In genomic region chr6:91298543-91299145, GRCh38 we compare ENCODE assay signal across 13 cellular contexts.
"Had no signal": no experiment of that assay in that cellular context is flagged by ENCODE, and none has a peak within 500 bp of the region (broad histone marks: within the 10 kb centered on the region; RNA-seq: fewer than 3 reads in every experiment).

No MANE protein-coding gene starts in this region.

- H3K27ac ChIP-seq: cardiac muscle cell, neutrophil, tibial artery had no signal

- H3K4me3 ChIP-seq: cardiac muscle cell, tibial artery had no signal

- H3K4me3 Mint-ChIP-seq: activated CD4-positive, alpha-beta T cell treated with anti-CD3 and anti-CD28 coated beads, Interleukin-2, amount 10 ng/mL, durations not matched to agents 7 days and 5 days; activated T-helper 1 cell treated with anti-CD3 and anti-CD28 coated beads, Interleukin-12 subunit alpha, Interleukin-12 subunit beta, Interleukin-2, Interleukin-4 antibody, amounts not matched to agents 30 ng/mL and 10 ng/mL and 1 ng/mL, durations not matched to agents 14 hours and 24 hours and 36 hours; naive thymus-derived CD8-positive, alpha-beta T cell; stimulated activated memory B cell treated with anti-CD40 and anti-IgM and Interleukin-4, amounts not matched to agents 10 μg/mL and 1 μg/mL and 100 μg/mL, for 72 hours had no signal

- H3K36me3 ChIP-seq: cardiac muscle cell, neutrophil, tibial artery had no signal

- H3K27me3 Mint-ChIP-seq: activated CD4-positive, alpha-beta T cell treated with anti-CD3 and anti-CD28 coated beads, Interleukin-2, amount 10 ng/mL, durations not matched to agents 7 days and 5 days; naive thymus-derived CD8-positive, alpha-beta T cell; stimulated activated memory B cell treated with anti-CD40 and anti-IgM and Interleukin-4, amounts not matched to agents 10 μg/mL and 1 μg/mL and 100 μg/mL, for 72 hours had no signal

- DNase-seq: activated CD4-positive, alpha-beta T cell treated with anti-CD3 and anti-CD28 coated beads, Interleukin-2, amount 10 ng/mL, durations not matched to agents 7 days and 5 days; activated CD4-positive, CD25-positive, alpha-beta regulatory T cell; activated naive CD4-positive, alpha-beta T cell; anterior cingulate cortex; mammary epithelial cell; naive thymus-derived CD8-positive, alpha-beta T cell; stimulated activated CD4-positive, alpha-beta T cell treated with anti-CD3 and anti-CD28 coated beads, Interleukin-2, amount 100 ng/mL, for 48 hours; SW 1271; tibial artery had no signal

- H3K9me3 ChIP-seq: neutrophil had no signal

- H3K27me3 ChIP-seq: cardiac muscle cell, neutrophil, tibial artery had no signal

- H3K4me1 Mint-ChIP-seq: activated CD4-positive, alpha-beta T cell treated with anti-CD3 and anti-CD28 coated beads, Interleukin-2, amount 10 ng/mL, durations not matched to agents 7 days and 5 days; naive thymus-derived CD8-positive, alpha-beta T cell; stimulated activated memory B cell treated with anti-CD40 and anti-IgM and Interleukin-4, amounts not matched to agents 10 μg/mL and 1 μg/mL and 100 μg/mL, for 72 hours had no signal

- H3K9me3 Mint-ChIP-seq: activated CD4-positive, alpha-beta T cell treated with anti-CD3 and anti-CD28 coated beads, Interleukin-2, amount 10 ng/mL, durations not matched to agents 7 days and 5 days; activated T-helper 1 cell treated with anti-CD3 and anti-CD28 coated beads, Interleukin-12 subunit alpha, Interleukin-12 subunit beta, Interleukin-2, Interleukin-4 antibody, amounts not matched to agents 30 ng/mL and 10 ng/mL and 1 ng/mL, durations not matched to agents 14 hours and 24 hours and 36 hours; stimulated activated memory B cell treated with anti-CD40 and anti-IgM and Interleukin-4, amounts not matched to agents 10 μg/mL and 1 μg/mL and 100 μg/mL, for 72 hours had no signal

- H3K27ac Mint-ChIP-seq: activated CD4-positive, alpha-beta T cell treated with anti-CD3 and anti-CD28 coated beads, Interleukin-2, amount 10 ng/mL, durations not matched to agents 7 days and 5 days; activated T-helper 1 cell treated with anti-CD3 and anti-CD28 coated beads, Interleukin-12 subunit alpha, Interleukin-12 subunit beta, Interleukin-2, Interleukin-4 antibody, amounts not matched to agents 30 ng/mL and 10 ng/mL and 1 ng/mL, durations not matched to agents 14 hours and 24 hours and 36 hours; naive thymus-derived CD8-positive, alpha-beta T cell; stimulated activated memory B cell treated with anti-CD40 and anti-IgM and Interleukin-4, amounts not matched to agents 10 μg/mL and 1 μg/mL and 100 μg/mL, for 72 hours had no signal

- H3K4me1 ChIP-seq: tibial artery had no signal

- H3K36me3 Mint-ChIP-seq: naive thymus-derived CD8-positive, alpha-beta T cell; stimulated activated memory B cell treated with anti-CD40 and anti-IgM and Interleukin-4, amounts not matched to agents 10 μg/mL and 1 μg/mL and 100 μg/mL, for 72 hours had no signal
